8 cellular contexts compared by ENCODE assay signal in the genomic region with DNA sequence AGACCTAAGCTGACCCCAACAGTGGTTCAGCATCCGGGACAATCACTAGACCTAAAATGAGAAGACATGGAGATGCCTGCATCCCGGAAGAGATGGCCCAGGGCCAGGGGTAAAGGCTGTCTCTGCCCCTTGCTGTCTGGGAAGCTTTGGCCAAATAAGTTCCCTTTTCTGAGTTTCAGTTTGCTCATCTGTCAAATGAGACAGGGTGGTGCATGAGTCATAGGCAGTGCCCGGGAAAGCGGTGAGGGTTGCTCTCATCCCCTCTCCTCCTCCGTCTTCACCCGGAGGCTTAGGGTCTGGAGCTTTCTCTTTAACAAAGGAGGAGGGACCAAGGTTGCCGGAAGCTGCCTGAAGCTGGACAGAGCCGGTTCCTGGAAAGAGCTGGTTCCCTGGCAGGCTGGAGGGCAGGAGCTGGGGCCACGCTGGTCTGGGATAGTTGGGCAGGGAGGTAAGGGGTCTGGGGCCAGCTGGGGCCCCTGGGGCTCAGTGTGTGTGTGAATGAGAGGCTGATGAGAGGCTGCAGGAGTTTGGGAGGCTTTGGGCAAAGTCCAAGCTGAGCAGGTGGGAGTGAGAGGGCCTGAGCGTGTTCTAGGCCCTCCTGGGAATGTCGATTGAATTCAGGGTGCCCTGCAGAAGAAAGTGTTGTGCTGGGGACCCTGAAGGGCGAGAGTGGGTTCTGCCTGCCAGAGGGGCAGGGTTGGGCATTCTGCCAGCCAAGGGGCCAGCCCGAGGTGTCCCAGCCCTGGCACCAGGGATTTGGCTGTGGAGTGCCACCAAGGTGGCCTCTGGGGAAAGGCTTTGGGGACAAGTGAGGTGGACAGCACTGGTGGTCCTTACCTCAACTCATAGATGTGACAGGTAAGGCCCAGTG. TPM values are rescaled to one million over a fixed set of nuclear protein-coding genes. Genes with fewer than 3 reads are reported as not detected.
DNase-seq lines count a peak whose midpoint lies in the region; ATAC-seq and TF ChIP-seq lines count a peak whose summit lies in the region.

A gene with protein sequence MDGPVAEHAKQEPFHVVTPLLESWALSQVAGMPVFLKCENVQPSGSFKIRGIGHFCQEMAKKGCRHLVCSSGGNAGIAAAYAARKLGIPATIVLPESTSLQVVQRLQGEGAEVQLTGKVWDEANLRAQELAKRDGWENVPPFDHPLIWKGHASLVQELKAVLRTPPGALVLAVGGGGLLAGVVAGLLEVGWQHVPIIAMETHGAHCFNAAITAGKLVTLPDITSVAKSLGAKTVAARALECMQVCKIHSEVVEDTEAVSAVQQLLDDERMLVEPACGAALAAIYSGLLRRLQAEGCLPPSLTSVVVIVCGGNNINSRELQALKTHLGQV (plus strand): TSS at position 351 of the 871 bp plus-strand sequence. CDS start 5,603 bp downstream, outside the sequence.

- peak; percentile 79 for DNase-seq in CMK (ENCODE audit: low read depth)
- peak; percentile 89 for DNase-seq in NCI-H69 (lab: John Stamatoyannopoulos, UW)
- peak; percentile 89 for DNase-seq in amniotic epithelial cell (ENCODE audit: low read depth)
- DNase-seq in left ventricle myocardium superior, result peak; percentile 68
- DNase-seq in progenitor cell of endocrine pancreas (ENCODE audit: low spot score, unreplicated experiment), result no peak
- no peak for DNase-seq in NK-92 treated with Interleukin-12 subunit alpha and Interleukin-12 subunit beta, amount 100 ng/mL, for 24 hours (lab: John Stamatoyannopoulos, UW)

- H3K4me1 Mint-ChIP-seq in progenitor cell of endocrine pancreas (ENCODE audit: low read depth), result peaks cover 28% of the 10 kb centered on the region

- no peaks in the 10 kb centered on the region for H3K36me3 Mint-ChIP-seq in progenitor cell of endocrine pancreas (ENCODE audit: insufficient read depth)

- peaks cover 2% of the 10 kb centered on the region for H3K27me3 Mint-ChIP-seq in progenitor cell of endocrine pancreas

- peak within 1 kb of the TSS; percentile 97 for H3K27ac Mint-ChIP-seq in progenitor cell of endocrine pancreas

- peak within 1 kb of the TSS; percentile 88 for H3K4me3 Mint-ChIP-seq in progenitor cell of endocrine pancreas (ENCODE audit: low read depth)

- intact Hi-C loops in left ventricle myocardium superior (cut with micrococcal nuclease), result loop anchor here (10.0 kb wide), 1 partner anchor 107 kb away; no protein-coding TSS in a partner anchor

- ATAC-seq in GM19035 (IDR thresholded peaks at IDR 0.05; ENCODE audit: unreplicated experiment) (peak; percentile 78), HG03097 (IDR thresholded peaks at IDR 0.05; ENCODE audit: low FRiP score, unreplicated experiment) (peak; percentile 87), left ventricle myocardium superior (peak; percentile 89)

- H3K9me3 Mint-ChIP-seq in progenitor cell of endocrine pancreas (ENCODE audit: low read depth), result no peaks in the 10 kb centered on the region

- no peak for TF ChIP-seq CTCF in progenitor cell of endocrine pancreas (IDR thresholded peaks at IDR 0.05; ENCODE audit: unreplicated experiment)

RNA-seq across cellular contexts. Expression of the gene that starts here (rescaled TPM):
- total RNA-seq in left ventricle myocardium superior (7.6 TPM), progenitor cell of endocrine pancreas (14.0 and 17.2 TPM in 2 replicates)

Comparison
In these comparisons a context has a peak if more than half of its experiments do, and no peak if none do; other contexts are left out.
1. DNase-seq: peak in CMK (single experiment), NCI-H69 (single experiment), amniotic epithelial cell (single experiment) and left ventricle myocardium superior (single experiment); none in progenitor cell of endocrine pancreas (single experiment) and NK-92 treated with Interleukin-12 subunit alpha and Interleukin-12 subunit beta, amount 100 ng/mL, for 24 hours (single experiment).
2. Peak in every context shown above with its lines, with median percentiles within 50 percentile points of each other: ATAC-seq.